Comparison of ENCODE assay signal across 8 cellular contexts in the genomic region with DNA sequence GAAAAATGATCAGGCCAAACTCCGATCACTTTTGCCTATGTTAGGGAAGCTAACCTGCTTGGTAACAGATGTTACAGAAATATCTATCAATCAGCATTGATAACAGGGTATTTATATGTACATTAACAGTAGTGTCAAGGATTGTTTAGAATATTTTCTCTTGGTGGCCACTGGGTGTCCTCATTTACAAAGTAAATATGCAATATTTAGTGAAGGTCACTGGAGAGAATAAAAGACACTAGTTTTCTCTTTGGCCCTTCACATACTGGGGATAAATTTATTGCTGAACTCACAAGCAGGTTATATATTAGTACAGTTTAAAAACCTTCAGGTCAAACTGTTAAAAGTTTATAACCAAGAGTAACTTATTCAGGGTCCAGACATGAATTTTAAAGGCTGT.
A peak's percentile ranks its signal among the peaks of the same experiment; 100 is the strongest.
DNase-seq lines count a peak whose midpoint lies in the region; ATAC-seq, FAIRE-seq and TF ChIP-seq lines count a peak whose summit lies in the region.

No MANE protein-coding gene starts in this region.

- intact Hi-C loops in adrenal gland (cut with DNase I): no loop called here
- intact Hi-C loops in posterior vena cava (cut with DNase I): no loop called here

- H3K4me2 ChIP-seq in keratinocyte (ENCODE audit: control insufficient read depth, extremely low read depth, insufficient read depth, low read depth, low read length): no peak overlapping the region

- H3K27ac ChIP-seq in adrenal gland (peak overlapping the region in 4 of 5 donors; percentile 43 to 60 (median 55)), keratinocyte (ENCODE audit: control insufficient read depth, insufficient read depth, low read length) (no peak overlapping the region)

- FAIRE-seq in keratinocyte (lab: Jason Lieb, UNC): peak; percentile 20

- H3K4me3 ChIP-seq in adrenal gland (no peak overlapping the region), keratinocyte (ENCODE audit: control insufficient read depth in 2 of 3, extremely low read depth in 1 of 3, insufficient read depth in 2 of 3, low read depth in 1 of 3, low read length in 3 of 3) (no peak overlapping the region)

- POLR2A ChIA-PET in activated CD4-positive, alpha-beta memory T cell treated with anti-CD3 and anti-CD28 coated beads, Interleukin-2, amount 10 ng/mL, durations not matched to agents 7 days and 5 days (lab: Charles Lee): no interaction called here

- ATAC-seq in HG02610 (IDR thresholded peaks at IDR 0.05; ENCODE audit: unreplicated experiment): no peak

- peak; percentile 28 to 67 (median 52) for TF ChIP-seq CTCF in adrenal gland (IDR thresholded peaks at IDR 0.05)
- TF ChIP-seq CTCF in keratinocyte (optimal IDR thresholded peaks at IDR 0.05 in 1 of 3, IDR thresholded peaks at IDR 0.05 in 1 of 3, conservative IDR thresholded peaks at IDR 0.05 in 1 of 3; ENCODE audit: extremely low read depth in 1 of 3, insufficient read depth in 2 of 3, low read length in 3 of 3): peak in 1 of 3 experiments; percentile 22

- H4K20me1 ChIP-seq in keratinocyte (ENCODE audit: control insufficient read depth, extremely low read depth, insufficient read depth, low read length): no peaks in the 10 kb centered on the region

- H3K9ac ChIP-seq in keratinocyte (ENCODE audit: control insufficient read depth, extremely low read depth, insufficient read depth, low read length): no peak overlapping the region

- H3K4me1 ChIP-seq in adrenal gland (replicated peaks in 1 of 2) (peaks cover 18 to 36% of the 10 kb centered on the region in 2 donors), keratinocyte (ENCODE audit: control insufficient read depth, extremely low read depth, insufficient read depth, low read length) (no peaks in the 10 kb centered on the region)

- no peaks in the 10 kb centered on the region for H3K27me3 Mint-ChIP-seq in activated CD4-positive, alpha-beta memory T cell treated with anti-CD3 and anti-CD28 coated beads, Interleukin-2, amount 10 ng/mL, durations not matched to agents 7 days and 5 days

- WGBS in adrenal gland, 4 donors: 46 to 54% (median 51%) methylated on average over 1 of the region's 1 CpG

- DNase-seq in NCI-H524 (lab: John Stamatoyannopoulos, UW) (peak; percentile 17 to 45), NCI-H524 treated with DMSO at 0.1 percent for 48 hours (lab: John Stamatoyannopoulos, UW) (no peak), HT1080 (ENCODE audit: low read depth) (peak; percentile 34), adrenal gland (no peak), keratinocyte (ENCODE audit: low read depth, low spot score) (no peak), posterior vena cava (ENCODE audit: low spot score) (no peak)
- DNase-seq in activated CD4-positive, alpha-beta memory T cell treated with anti-CD3 and anti-CD28 coated beads, Interleukin-2, amount 10 ng/mL, durations not matched to agents 7 days and 5 days: no peak

- H2AFZ ChIP-seq in keratinocyte (ENCODE audit: control insufficient read depth, low read length): no peak overlapping the region

- H3K9me1 ChIP-seq in keratinocyte (ENCODE audit: control insufficient read depth, extremely low read depth, insufficient read depth, low read length): no peaks in the 10 kb centered on the region

- TF ChIP-seq POLR2A in adrenal gland (IDR thresholded peaks at IDR 0.05): no peak

- H3K9me3 ChIP-seq in adrenal gland (replicated peaks in 1 of 3): no peaks in the 10 kb centered on the region
- H3K9me3 ChIP-seq in keratinocyte (ENCODE audit: control insufficient read depth, low read depth, low read length): no peaks in the 10 kb centered on the region

- H3K36me3 Mint-ChIP-seq in activated CD4-positive, alpha-beta memory T cell treated with anti-CD3 and anti-CD28 coated beads, Interleukin-2, amount 10 ng/mL, durations not matched to agents 7 days and 5 days (ENCODE audit: low read depth): no peaks in the 10 kb centered on the region

- no peaks in the 10 kb centered on the region for H3K27me3 ChIP-seq in adrenal gland
- no peaks in the 10 kb centered on the region for H3K27me3 ChIP-seq in keratinocyte (ENCODE audit: control insufficient read depth, extremely low read depth, insufficient read depth, low read length)

- no peaks in the 10 kb centered on the region for H3K4me1 Mint-ChIP-seq in activated CD4-positive, alpha-beta memory T cell treated with anti-CD3 and anti-CD28 coated beads, Interleukin-2, amount 10 ng/mL, durations not matched to agents 7 days and 5 days

- H3K36me3 ChIP-seq in adrenal gland (replicated peaks in 1 of 2) (no peaks in the 10 kb centered on the region), keratinocyte (ENCODE audit: control insufficient read depth in 2 of 2, extremely low read depth in 1 of 2, insufficient read depth in 2 of 2, low read length in 2 of 2) (no peaks in the 10 kb centered on the region)

- no peaks in the 10 kb centered on the region for H3K9me3 Mint-ChIP-seq in activated CD4-positive, alpha-beta memory T cell treated with anti-CD3 and anti-CD28 coated beads, Interleukin-2, amount 10 ng/mL, durations not matched to agents 7 days and 5 days

- H3K27ac Mint-ChIP-seq in activated CD4-positive, alpha-beta memory T cell treated with anti-CD3 and anti-CD28 coated beads, Interleukin-2, amount 10 ng/mL, durations not matched to agents 7 days and 5 days: no peak overlapping the region

- no peak overlapping the region for H3K4me3 Mint-ChIP-seq in activated CD4-positive, alpha-beta memory T cell treated with anti-CD3 and anti-CD28 coated beads, Interleukin-2, amount 10 ng/mL, durations not matched to agents 7 days and 5 days

- H3K79me2 ChIP-seq in keratinocyte (ENCODE audit: control insufficient read depth, insufficient read depth, low read length): no peaks in the 10 kb centered on the region

- CTCF ChIA-PET in activated CD4-positive, alpha-beta memory T cell treated with anti-CD3 and anti-CD28 coated beads, Interleukin-2, amount 10 ng/mL, durations not matched to agents 7 days and 5 days (lab: Charles Lee): interaction anchor here (1.0 to 2.9 kb wide), 6 partner anchors 10 to 72 kb away, joined by 3 to 16 read pairs (median 4); no protein-coding TSS in a partner anchor

- dilution Hi-C loops in keratinocyte (cut with MboI; ENCODE audit: extremely low pct_ligation_motif_present, low sequenced_read_pairs): no loop called here

Comparison
In these comparisons a context has a peak if more than half of its experiments do, and no peak if none do; other contexts are left out.
1. DNase-seq: peak in NCI-H524 (2 of 2) and HT1080 (single experiment); none in NCI-H524 treated with DMSO at 0.1 percent for 48 hours (single experiment), adrenal gland (0 of 7), keratinocyte (single experiment), posterior vena cava (single experiment) and activated CD4-positive, alpha-beta memory T cell treated with anti-CD3 and anti-CD28 coated beads, Interleukin-2, amount 10 ng/mL, durations not matched to agents 7 days and 5 days (single experiment).